11 cellular contexts compared by ENCODE assay signal in genomic region chr16:23302045-23302956, GRCh38. TPM values are rescaled to one million over a fixed set of nuclear protein-coding genes. Genes with fewer than 3 reads are reported as not detected.
DNase-seq lines count a peak whose midpoint lies in the region; ATAC-seq and TF ChIP-seq lines count a peak whose summit lies in the region.
"Had no signal": no experiment of that assay in that cellular context is flagged by ENCODE, and none has a peak within 500 bp of the region (broad histone marks: within the 10 kb centered on the region; RNA-seq: fewer than 3 reads in every experiment).

A gene with protein sequence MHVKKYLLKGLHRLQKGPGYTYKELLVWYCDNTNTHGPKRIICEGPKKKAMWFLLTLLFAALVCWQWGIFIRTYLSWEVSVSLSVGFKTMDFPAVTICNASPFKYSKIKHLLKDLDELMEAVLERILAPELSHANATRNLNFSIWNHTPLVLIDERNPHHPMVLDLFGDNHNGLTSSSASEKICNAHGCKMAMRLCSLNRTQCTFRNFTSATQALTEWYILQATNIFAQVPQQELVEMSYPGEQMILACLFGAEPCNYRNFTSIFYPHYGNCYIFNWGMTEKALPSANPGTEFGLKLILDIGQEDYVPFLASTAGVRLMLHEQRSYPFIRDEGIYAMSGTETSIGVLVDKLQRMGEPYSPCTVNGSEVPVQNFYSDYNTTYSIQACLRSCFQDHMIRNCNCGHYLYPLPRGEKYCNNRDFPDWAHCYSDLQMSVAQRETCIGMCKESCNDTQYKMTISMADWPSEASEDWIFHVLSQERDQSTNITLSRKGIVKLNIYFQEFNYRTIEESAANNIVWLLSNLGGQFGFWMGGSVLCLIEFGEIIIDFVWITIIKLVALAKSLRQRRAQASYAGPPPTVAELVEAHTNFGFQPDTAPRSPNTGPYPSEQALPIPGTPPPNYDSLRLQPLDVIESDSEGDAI (plus strand): TSS chr16:23302302. CDS start chr16:23348600, 46,298 bp downstream.

- H3K9me3 ChIP-seq in CD4-positive, CD25-positive, alpha-beta regulatory T cell (ENCODE audit: control insufficient read depth in 2 of 2, low read length in 2 of 2), result no peaks in the 10 kb centered on the region

- no peak within 1 kb of the TSS for H3K4ac ChIP-seq in mesendoderm (ENCODE audit: low read depth, low read length)

- H3K36me3 ChIP-seq in CD4-positive, CD25-positive, alpha-beta regulatory T cell (ENCODE audit: control insufficient read depth, insufficient read depth, low read length), result no peaks in the 10 kb centered on the region
- H3K36me3 ChIP-seq in mesendoderm (ENCODE audit: control insufficient read depth, insufficient read depth, low read length), result no peaks in the 10 kb centered on the region

- ATAC-seq in CD4-positive, CD25-positive, alpha-beta regulatory T cell (ENCODE audit: low read depth in 2 of 2), result no peak
- ATAC-seq in HG02840 (IDR thresholded peaks at IDR 0.05; ENCODE audit: low FRiP score, unreplicated experiment) (no peak), GM21737 (IDR thresholded peaks at IDR 0.05; ENCODE audit: unreplicated experiment) (no peak)

- peaks cover 5 to 9% (median 8%) of the 10 kb centered on the region in 4 donors for H3K4me1 Mint-ChIP-seq in CD4-positive, CD25-positive, alpha-beta regulatory T cell

- no peak within 1 kb of the TSS for H4K8ac ChIP-seq in mesendoderm (ENCODE audit: low read depth, low read length)

- H3K27me3 ChIP-seq in CD4-positive, CD25-positive, alpha-beta regulatory T cell (ENCODE audit: control insufficient read depth, insufficient read depth, low read length), result no peaks in the 10 kb centered on the region
- H3K27me3 ChIP-seq in mesendoderm (ENCODE audit: insufficient read depth, low read length, poor library complexity), result peaks cover 16% of the 10 kb centered on the region

- peaks cover 6% of the 10 kb centered on the region for H3K36me3 Mint-ChIP-seq in CD4-positive, CD25-positive, alpha-beta regulatory T cell

- no peak within 1 kb of the TSS for H3K27ac ChIP-seq in CD4-positive, CD25-positive, alpha-beta regulatory T cell (ENCODE audit: insufficient read depth, low read length, poor library complexity, severe bottlenecking)
- no peak within 1 kb of the TSS for H3K27ac ChIP-seq in mesendoderm (ENCODE audit: low read depth, low read length)

- peak within 1 kb of the TSS in 3 of 4 donors; percentile 19 to 68 (median 30) for H3K4me3 Mint-ChIP-seq in CD4-positive, CD25-positive, alpha-beta regulatory T cell
- H3K4me3 Mint-ChIP-seq: activated naive CD4-positive, alpha-beta T cell treated with anti-CD3 and anti-CD28 coated beads for 36 hours; stimulated activated naive CD8-positive, alpha-beta T cell treated with anti-CD3 and anti-CD28 coated beads, Interleukin-15, Interleukin-2, amounts not matched to agents 100 ng/mL and 50 ng/mL, for 24 hours had no signal

- H2AK5ac ChIP-seq in mesendoderm (ENCODE audit: low read length), result no peak within 1 kb of the TSS

- CTCF ChIA-PET in HEK293T (lab: Yijun Ruan, JAX), result interaction anchor here (0.9 to 1.3 kb wide), 2 partner anchors 132 to 149 kb away, joined by 3 to 4 read pairs; no protein-coding TSS in a partner anchor

- H3K18ac ChIP-seq in mesendoderm (ENCODE audit: low read length), result no peak within 1 kb of the TSS

- H3K4me3 ChIP-seq in CD4-positive, CD25-positive, alpha-beta regulatory T cell (ENCODE audit: low read depth, low read length), result no peak within 1 kb of the TSS
- H3K4me3 ChIP-seq in mesendoderm (ENCODE audit: low read length), result no peak within 1 kb of the TSS

- WGBS in mesendoderm (ENCODE audit: extremely low coverage, insufficient coverage, low lambda C conversion rate), result no CpG with 5 or more reads among the region's 81 CpGs

- no peaks in the 10 kb centered on the region for H3K79me2 ChIP-seq in mesendoderm (ENCODE audit: control insufficient read depth, insufficient read depth, low read length)

- DNase-seq in CD4-positive, CD25-positive, alpha-beta regulatory T cell, result no peak
- peak; percentile 39 for DNase-seq in HEK293T (ENCODE audit: extremely low spot score)
- DNase-seq in T47D (ENCODE audit: low read depth in 1 of 2, low spot score in 1 of 2), result peak; percentile 63 to 73
- DNase-seq in mesendoderm, result peak; percentile 22
- DNase-seq in mesenteric fat pad (ENCODE audit: low spot score), result no peak
- DNase-seq in stimulated activated CD4-positive, alpha-beta T cell treated with anti-CD3 and anti-CD28 coated beads, Interleukin-4, amount 100 ng/mL, for 24 hours, result no peak
- DNase-seq: activated naive CD4-positive, alpha-beta T cell treated with anti-CD3 and anti-CD28 coated beads for 36 hours; midbrain had no signal

- no peak within 1 kb of the TSS for H2BK15ac ChIP-seq in mesendoderm (replicated peaks; ENCODE audit: low read depth)

- peak within 1 kb of the TSS; percentile 64 for H3K4me2 ChIP-seq in mesendoderm (ENCODE audit: low read length)

- no peaks in the 10 kb centered on the region for H3K4me1 ChIP-seq in CD4-positive, CD25-positive, alpha-beta regulatory T cell (ENCODE audit: control insufficient read depth, insufficient read depth, low read length, poor library complexity, severe bottlenecking)
- H3K4me1 ChIP-seq in mesendoderm (ENCODE audit: control insufficient read depth, low read depth, low read length), result peaks cover 3% of the 10 kb centered on the region

- no peak within 1 kb of the TSS for H3K23ac ChIP-seq in mesendoderm (ENCODE audit: low read length)

- POLR2A ChIA-PET in HEK293T (lab: Yijun Ruan, JAX), result no interaction called here

- H3K79me1 ChIP-seq in mesendoderm (ENCODE audit: low read length), result no peaks in the 10 kb centered on the region

- H4K5ac ChIP-seq in mesendoderm (ENCODE audit: low read length), result no peak within 1 kb of the TSS

- H3K9me3 Mint-ChIP-seq in CD4-positive, CD25-positive, alpha-beta regulatory T cell, result peaks cover 0 to 4% (median 0%) of the 10 kb centered on the region in 7 donors
- H3K9me3 Mint-ChIP-seq: activated naive CD4-positive, alpha-beta T cell treated with anti-CD3 and anti-CD28 coated beads for 36 hours had no signal

- H2BK5ac ChIP-seq in mesendoderm (ENCODE audit: low read length), result no peak within 1 kb of the TSS

- peak within 1 kb of the TSS; percentile 67 for H3K56ac ChIP-seq in mesendoderm (ENCODE audit: low read length)

- H3K27me3 Mint-ChIP-seq in CD4-positive, CD25-positive, alpha-beta regulatory T cell, result peaks cover 40% of the 10 kb centered on the region

- no peak within 1 kb of the TSS for H3K27ac Mint-ChIP-seq in CD4-positive, CD25-positive, alpha-beta regulatory T cell
- H3K27ac Mint-ChIP-seq: activated naive CD4-positive, alpha-beta T cell treated with anti-CD3 and anti-CD28 coated beads for 36 hours; stimulated activated naive CD8-positive, alpha-beta T cell treated with anti-CD3 and anti-CD28 coated beads, Interleukin-15, Interleukin-2, amounts not matched to agents 100 ng/mL and 50 ng/mL, for 24 hours had no signal

- H2BK120ac ChIP-seq in mesendoderm (ENCODE audit: low read depth, low read length), result no peak within 1 kb of the TSS

- in situ Hi-C loops in T47D (cut with HindIII; ENCODE audit: low pct_unique_long_range_greater_than_20kb, low sequenced_read_pairs), result no loop called here

- peak within 1 kb of the TSS; percentile 24 for H3K9ac ChIP-seq in mesendoderm (ENCODE audit: low read length)

TF ChIP-seq in HEK293T, 16 proteins besides CTCF, POLR2A, EP300 and RAD21:
- TF ChIP-seq FOXK2 (IDR thresholded peaks at IDR 0.05) (no peak), TARDBP (IDR thresholded peaks at IDR 0.05) (no peak), LEF1 (IDR thresholded peaks at IDR 0.05; ENCODE audit: borderline replicate concordance) (no peak), SUZ12 (IDR thresholded peaks at IDR 0.05) (no peak), SP1 (IDR thresholded peaks at IDR 0.05) (no peak), FOXA1 (IDR thresholded peaks at IDR 0.05) (no peak), ZNF384 (IDR thresholded peaks at IDR 0.05) (no peak), HDGF (IDR thresholded peaks at IDR 0.05; ENCODE audit: borderline replicate concordance) (no peak), ELF4 (IDR thresholded peaks at IDR 0.05) (no peak)
- TF ChIP-seq, protein P1, sequence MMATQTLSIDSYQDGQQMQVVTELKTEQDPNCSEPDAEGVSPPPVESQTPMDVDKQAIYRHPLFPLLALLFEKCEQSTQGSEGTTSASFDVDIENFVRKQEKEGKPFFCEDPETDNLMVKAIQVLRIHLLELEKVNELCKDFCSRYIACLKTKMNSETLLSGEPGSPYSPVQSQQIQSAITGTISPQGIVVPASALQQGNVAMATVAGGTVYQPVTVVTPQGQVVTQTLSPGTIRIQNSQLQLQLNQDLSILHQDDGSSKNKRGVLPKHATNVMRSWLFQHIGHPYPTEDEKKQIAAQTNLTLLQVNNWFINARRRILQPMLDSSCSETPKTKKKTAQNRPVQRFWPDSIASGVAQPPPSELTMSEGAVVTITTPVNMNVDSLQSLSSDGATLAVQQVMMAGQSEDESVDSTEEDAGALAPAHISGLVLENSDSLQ (IDR thresholded peaks at IDR 0.05), result no peak
TF ChIP-seq in HEK293T: peak in this region for 0.

RNA-seq across cellular contexts. Expression of the gene that starts here (rescaled TPM):
- total RNA-seq in CD4-positive, CD25-positive, alpha-beta regulatory T cell, result not detected
- not detected for polyA plus RNA-seq in CD4-positive, CD25-positive, alpha-beta regulatory T cell
- 0.14 TPM for polyA plus RNA-seq in mesendoderm (2013, experiment 1 of 2)
- polyA plus RNA-seq in mesendoderm (2013, experiment 2 of 2), result 0.22 TPM
- total RNA-seq in mesenteric fat pad, result 4.4 TPM
- total RNA-seq: activated naive CD4-positive, alpha-beta T cell treated with anti-CD3 and anti-CD28 coated beads for 36 hours had no signal

Comparison
In these comparisons a context has a peak if more than half of its experiments do, and no peak if none do; other contexts are left out.
1. DNase-seq: peak in HEK293T (single experiment), T47D (2 of 2) and mesendoderm (single experiment); none in CD4-positive, CD25-positive, alpha-beta regulatory T cell (0 of 3), mesenteric fat pad (single experiment) and stimulated activated CD4-positive, alpha-beta T cell treated with anti-CD3 and anti-CD28 coated beads, Interleukin-4, amount 100 ng/mL, for 24 hours (single experiment).